8 cellular contexts compared by ENCODE assay signal in the genomic region with DNA sequence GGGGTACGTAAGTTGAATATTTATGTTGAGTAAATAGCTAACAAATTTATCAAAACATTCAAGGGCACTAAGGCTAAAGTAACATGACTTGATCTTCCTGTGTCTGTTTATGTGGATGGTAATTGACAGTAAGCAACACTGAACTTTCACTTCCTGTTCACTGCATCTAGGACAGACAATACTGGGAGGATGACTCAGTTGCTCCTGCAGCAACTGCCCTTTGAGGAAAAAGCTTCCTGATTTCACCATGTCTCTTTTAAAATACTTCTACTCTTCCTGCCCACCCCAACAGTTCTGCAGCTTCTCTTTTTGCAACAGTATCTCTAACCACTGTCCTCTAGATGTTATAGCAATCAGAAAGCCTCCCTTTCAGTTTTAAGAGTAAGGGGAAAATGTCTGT.
DNase-seq lines count a peak whose midpoint lies in the region; ATAC-seq and TF ChIP-seq lines count a peak whose summit lies in the region.

No MANE protein-coding gene starts in this region.

- intact Hi-C loops in gastrocnemius medialis (cut with DNase I; ENCODE audit: low total_unique reads), result no loop called here
- intact Hi-C loops in esophagus muscularis mucosa (cut with DNase I), result no loop called here

- WGBS in esophagus muscularis mucosa, result 66% methylated on average over 1 of the region's 1 CpG

- H3K9me3 ChIP-seq in gastrocnemius medialis, result no peaks in the 10 kb centered on the region
- H3K9me3 ChIP-seq in esophagus muscularis mucosa, result no peaks in the 10 kb centered on the region

- in situ Hi-C loops in gastrocnemius medialis (cut with MboI; ENCODE audit: low sequenced_read_pairs in 4 of 4), result no loop called here

- H3K36me3 ChIP-seq in gastrocnemius medialis (no peaks in the 10 kb centered on the region), esophagus muscularis mucosa (no peaks in the 10 kb centered on the region)

- H3K27ac ChIP-seq in gastrocnemius medialis (no peak overlapping the region), esophagus muscularis mucosa (replicated peaks in 1 of 4) (peak overlapping the region in 1 of 4 donors; percentile 35)

- no peak for TF ChIP-seq EP300 in esophagus muscularis mucosa (IDR thresholded peaks at IDR 0.05)

- TF ChIP-seq CTCF in NB4 (IDR thresholded peaks at IDR 0.05; ENCODE audit: low read depth, low read length) (no peak), gastrocnemius medialis (IDR thresholded peaks at IDR 0.05 in 4 of 5, conservative IDR thresholded peaks at IDR 0.05 in 1 of 5) (no peak), esophagus muscularis mucosa (IDR thresholded peaks at IDR 0.05) (no peak)

- H3K27me3 ChIP-seq in gastrocnemius medialis (no peaks in the 10 kb centered on the region), esophagus muscularis mucosa (no peaks in the 10 kb centered on the region)

- ATAC-seq in GM21825 (IDR thresholded peaks at IDR 0.05; ENCODE audit: unreplicated experiment) (peak; percentile 74), gastrocnemius medialis (peak in 1 of 2 donors; percentile 56)

- H3K4me1 ChIP-seq in gastrocnemius medialis (no peaks in the 10 kb centered on the region), esophagus muscularis mucosa (no peaks in the 10 kb centered on the region)

- peak; percentile 52 for TF ChIP-seq POLR2A in NB4 (IDR thresholded peaks at IDR 0.05; ENCODE audit: extremely low read depth, insufficient read length)
- no peak for TF ChIP-seq POLR2A in gastrocnemius medialis (IDR thresholded peaks at IDR 0.05)
- TF ChIP-seq POLR2A in esophagus muscularis mucosa (IDR thresholded peaks at IDR 0.05; ENCODE audit: low read depth), result no peak

- H3K4me3 ChIP-seq in NB4 (ENCODE audit: low read depth, low read length) (peak overlapping the region; percentile 57), gastrocnemius medialis (no peak overlapping the region), esophagus muscularis mucosa (no peak overlapping the region)

- peak; percentile 1 for DNase-seq in CMK (ENCODE audit: low read depth)
- peak; percentile 99 for DNase-seq in NB4 (ENCODE audit: low read depth)
- peak; percentile 63 for DNase-seq in fibroblast of peridontal ligament (ENCODE audit: extremely low read depth)
- peak; percentile 1 to 14 for DNase-seq in gastrocnemius medialis
- no peak for DNase-seq in NCI-H146 (lab: John Stamatoyannopoulos, UW)
- no peak for DNase-seq in NCI-H2171 (lab: John Stamatoyannopoulos, UW)
- DNase-seq in esophagus muscularis mucosa (ENCODE audit: extremely low spot score), result no peak

Comparison
In these comparisons a context has a peak if more than half of its experiments do, and no peak if none do; other contexts are left out.
1. DNase-seq: peak in CMK (single experiment), NB4 (single experiment), fibroblast of peridontal ligament (single experiment) and gastrocnemius medialis (2 of 2); none in NCI-H146 (single experiment), NCI-H2171 (single experiment) and esophagus muscularis mucosa (single experiment).